ENCODE assay signal across 19 cellular contexts in genomic region chr22:44362249-44363040, GRCh38. TPM values are rescaled to one million over a fixed set of nuclear protein-coding genes. Genes with fewer than 3 reads are reported as not detected.
DNase-seq lines count a peak whose midpoint lies in the region; ATAC-seq and TF ChIP-seq lines count a peak whose summit lies in the region.
"Had no signal": no experiment of that assay in that cellular context is flagged by ENCODE, and none has a peak within 500 bp of the region (broad histone marks: within the 10 kb centered on the region; RNA-seq: fewer than 3 reads in every experiment).

No MANE protein-coding gene starts in this region.

- peak overlapping the region; percentile 65; the same call in 1 of the 2 replicates for H3K4me2 ChIP-seq in SK-N-SH
- no peak overlapping the region for H3K4me2 ChIP-seq in fibroblast of lung (ENCODE audit: extremely low read depth, insufficient read depth, low read length)

- TF ChIP-seq EP300 in SK-N-SH (IDR thresholded peaks at IDR 0.05; ENCODE audit: borderline replicate concordance in 1 of 2, low read depth in 1 of 2, low read length in 1 of 2) (no peak), upper lobe of left lung (IDR thresholded peaks at IDR 0.05) (no peak)

- H3K36me3 ChIP-seq in SK-N-SH (replicated peaks in 1 of 2; ENCODE audit: control insufficient read depth in 1 of 2, insufficient read depth in 2 of 2, low read length in 1 of 2) (no peaks in the 10 kb centered on the region), fibroblast of lung (ENCODE audit: control insufficient read depth, insufficient read depth, low read length) (no peaks in the 10 kb centered on the region), muscle layer of colon (ENCODE audit: insufficient read depth, low read length) (no peaks in the 10 kb centered on the region), uterus (no peaks in the 10 kb centered on the region), upper lobe of left lung (no peaks in the 10 kb centered on the region)
- H3K36me3 ChIP-seq: gastrocnemius medialis had no signal

- ATAC-seq in SK-N-SH treated with all-trans-retinoic acid at 6 μM for 48 hours (no peak), HG03521 (IDR thresholded peaks at IDR 0.05; ENCODE audit: unreplicated experiment) (no peak), upper lobe of left lung (ENCODE audit: low FRiP score in 2 of 2) (no peak)
- ATAC-seq: activated T-cell treated with anti-CD3 and anti-CD28 coated beads, Interleukin-2, amount 50 U/mL, for 72 hours; gastrocnemius medialis; stimulated activated naive B cell treated with anti-CD40 and anti-IgM and Interleukin-4, amounts not matched to agents 10 μg/mL and 1 μg/mL and 100 μg/mL, for 72 hours had no signal

- H2AFZ ChIP-seq in SK-N-SH (ENCODE audit: low read depth): no peak overlapping the region
- no peak overlapping the region for H2AFZ ChIP-seq in fibroblast of lung (ENCODE audit: low read length)

- POLR2A ChIA-PET in SK-N-SH (lab: Yijun Ruan, JAX): no interaction called here

- H3K9me2 ChIP-seq in SK-N-SH: no peaks in the 10 kb centered on the region

- H3K27ac ChIP-seq in SK-N-SH (ENCODE audit: low read depth in 2 of 2, low read length in 1 of 2) (peak overlapping the region in 1 of 2 experiments; percentile 91; a peak in 2 of 4 replicates), fibroblast of lung (ENCODE audit: insufficient read depth, low read length) (peak overlapping the region; percentile 99), muscle layer of colon (ENCODE audit: low read depth, low read length) (peak overlapping the region; percentile 79), uterus (peak overlapping the region; percentile 55 to 67), upper lobe of left lung (no peak overlapping the region)
- H3K27ac ChIP-seq: 22Rv1, gastrocnemius medialis had no signal

- H3K4me1 ChIP-seq in SK-N-SH (ENCODE audit: control insufficient read depth in 1 of 2, insufficient read depth in 2 of 2, low read depth in 1 of 2, low read length in 1 of 2): peaks cover 19 to 24% of the 10 kb centered on the region in 2 experiments; a peak in 1 of 4 replicates
- H3K4me1 ChIP-seq in fibroblast of lung (ENCODE audit: control insufficient read depth, extremely low read depth, insufficient read depth, low read length): peaks cover 38% of the 10 kb centered on the region
- H3K4me1 ChIP-seq in muscle layer of colon (ENCODE audit: insufficient read depth, low read length): peaks cover 72% of the 10 kb centered on the region
- H3K4me1 ChIP-seq in uterus: peaks cover 10 to 11% of the 10 kb centered on the region in 2 donors
- H3K4me1 ChIP-seq in upper lobe of left lung: peaks cover 0 to 20% (median 17%) of the 10 kb centered on the region in 4 donors

- no peak for TF ChIP-seq RAD21 in SK-N-SH (IDR thresholded peaks at IDR 0.05; ENCODE audit: low read length)

- peaks cover 10% of the 10 kb centered on the region for H3F3A ChIP-seq in SK-N-SH (replicated peaks; ENCODE audit: insufficient read depth)

- TF ChIP-seq CTCF in SK-N-SH (IDR thresholded peaks at IDR 0.05) (no peak), fibroblast of lung (conservative IDR thresholded peaks at IDR 0.05 in 1 of 2, IDR thresholded peaks at IDR 0.05 in 1 of 2; ENCODE audit: low read depth in 1 of 2, low read length in 2 of 2) (no peak), uterus (IDR thresholded peaks at IDR 0.05) (no peak), upper lobe of left lung (IDR thresholded peaks at IDR 0.05) (no peak)

- TF ChIP-seq POLR2A in uterus (IDR thresholded peaks at IDR 0.05): no peak
- no peak for TF ChIP-seq POLR2A in upper lobe of left lung (IDR thresholded peaks at IDR 0.05)

- 94% methylated on average over 6 of the region's 8 CpGs for WGBS in SK-N-SH (ENCODE audit: low lambda C conversion rate)
- WGBS in upper lobe of left lung, 2 donors: 87 to 88% methylated on average over 8 of the region's 8 CpGs

- CTCF ChIA-PET in SK-N-SH (lab: Yijun Ruan, JAX): interaction anchor here (0.6 kb wide), 1 partner anchor 36 kb away, joined by 3 read pairs; no protein-coding TSS in a partner anchor

- H3K4me3 ChIP-seq in SK-N-SH (ENCODE audit: low read depth in 2 of 2, low read length in 1 of 2) (no peak overlapping the region), fibroblast of lung (replicated peaks in 1 of 4; ENCODE audit: control extremely low read depth in 1 of 4, insufficient read depth in 1 of 4, low read depth in 3 of 4, low read length in 4 of 4) (no peak overlapping the region), muscle layer of colon (ENCODE audit: low read depth in 1 of 2, low read length in 2 of 2) (no peak overlapping the region), uterus (no peak overlapping the region), upper lobe of left lung (no peak overlapping the region)
- H3K4me3 ChIP-seq: gastrocnemius medialis had no signal

- H3K9ac ChIP-seq in SK-N-SH: peak overlapping the region; percentile 71; the same call in 1 of the 2 replicates
- H3K9ac ChIP-seq in fibroblast of lung (ENCODE audit: insufficient read depth, low read length): peak overlapping the region; percentile 82
- H3K9ac ChIP-seq in muscle layer of colon (ENCODE audit: low read length): no peak overlapping the region

- H3K79me2 ChIP-seq in SK-N-SH (ENCODE audit: insufficient read depth): no peaks in the 10 kb centered on the region
- H3K79me2 ChIP-seq in fibroblast of lung (ENCODE audit: control insufficient read depth, insufficient read depth, low read length): no peaks in the 10 kb centered on the region

- H4K20me1 ChIP-seq in SK-N-SH (ENCODE audit: insufficient read depth) (no peaks in the 10 kb centered on the region), fibroblast of lung (ENCODE audit: control insufficient read depth, extremely low read depth, insufficient read depth, low read length) (no peaks in the 10 kb centered on the region)

- H3K9me3 ChIP-seq in SK-N-SH (no peaks in the 10 kb centered on the region), fibroblast of lung (ENCODE audit: control insufficient read depth, insufficient read depth, low read depth, low read length) (no peaks in the 10 kb centered on the region), muscle layer of colon (ENCODE audit: low read length) (no peaks in the 10 kb centered on the region), uterus (no peaks in the 10 kb centered on the region), upper lobe of left lung (no peaks in the 10 kb centered on the region)
- H3K9me3 ChIP-seq: gastrocnemius medialis had no signal

- no peaks in the 10 kb centered on the region for H3K27me3 ChIP-seq in SK-N-SH (ENCODE audit: insufficient read depth)
- H3K27me3 ChIP-seq in fibroblast of lung (ENCODE audit: control insufficient read depth, insufficient read depth, low read length): no peaks in the 10 kb centered on the region
- H3K27me3 ChIP-seq in muscle layer of colon (ENCODE audit: control insufficient read depth in 1 of 2, insufficient read depth in 2 of 2, low read length in 2 of 2): no peaks in the 10 kb centered on the region
- no peaks in the 10 kb centered on the region for H3K27me3 ChIP-seq in uterus
- no peaks in the 10 kb centered on the region for H3K27me3 ChIP-seq in upper lobe of left lung
- H3K27me3 ChIP-seq: gastrocnemius medialis had no signal

- DNase-seq in SK-N-SH (no peak), fibroblast of lung (ENCODE audit: low read depth in 2 of 2) (peak in 1 of 2 donors; percentile 29), uterus (peak in 1 of 2 donors; percentile 9), H4 (ENCODE audit: low spot score) (no peak), upper lobe of left lung (no peak)
- DNase-seq: activated T-cell treated with anti-CD3 and anti-CD28 coated beads, Interleukin-2, amount 50 U/mL, for 72 hours; gastrocnemius medialis; GF-D8; NCI-H510A treated with DMSO at 0.1 percent for 48 hours; RPMI8226; stimulated activated CD4-positive, alpha-beta T cell treated with anti-CD3 and anti-CD28 coated beads, Interleukin-4, amount 100 ng/mL, for 24 hours; stimulated activated naive B cell treated with anti-CD40 and anti-IgM and Interleukin-4, amounts not matched to agents 10 μg/mL and 1 μg/mL and 100 μg/mL, for 72 hours; T-helper 9 cell had no signal

- intact Hi-C loops in uterus (cut with DNase I; ENCODE audit: low total_unique reads): no loop called here

TF ChIP-seq in SK-N-SH, 30 proteins besides CTCF, POLR2A, EP300 and RAD21 (continues in another document):
- TF ChIP-seq MXI1 (IDR thresholded peaks at IDR 0.05; ENCODE audit: low read depth, low read length) (no peak), JUND (IDR thresholded peaks at IDR 0.05) (no peak), SMC3 (IDR thresholded peaks at IDR 0.05; ENCODE audit: low read depth, low read length) (no peak), FOXM1 (IDR thresholded peaks at IDR 0.05; ENCODE audit: low read depth) (no peak), FOSL2 (IDR thresholded peaks at IDR 0.05; ENCODE audit: borderline replicate concordance, low read depth) (no peak), CHD2 (IDR thresholded peaks at IDR 0.05; ENCODE audit: low read length, partially characterized antibody) (no peak), ELF1 (IDR thresholded peaks at IDR 0.05) (no peak), GATA2 (CRISPR knock-in tag; IDR thresholded peaks at IDR 0.05) (no peak)

RNA-seq across cellular contexts. Expression of gene SHISAL1, which starts 49.7 kb away (rescaled TPM):
- polyA plus RNA-seq in SK-N-SH (2012; rRNA removed): 0.10 and 0.11 TPM in 2 replicates
- polyA plus RNA-seq in SK-N-SH (2012; cell fraction: cytosol; rRNA removed): 0.06 and 0.08 TPM in 2 replicates
- polyA plus RNA-seq in SK-N-SH (2012; cell fraction: nucleus; rRNA removed): 0.06 and 0.10 TPM in 2 replicates
- 2.1 and 3.5 TPM in 2 replicates for total RNA-seq in fibroblast of lung
- polyA plus RNA-seq in fibroblast of lung: 0.73 and 2.0 TPM in 2 replicates
- polyA plus RNA-seq in fibroblast of lung (2012): 0.54 and 1.7 TPM in 2 replicates
- 0.90 and 3.2 TPM in 2 replicates for polyA minus RNA-seq in fibroblast of lung (ENCODE audit: low replicate concordance)
- 10 to 100 TPM in 2 of 4 donors, 1 to 10 TPM in 2; 4.7 to 44.2 (median 22.9) TPM for total RNA-seq in uterus
- 7.0 and 8.2 TPM in 2 replicates for total RNA-seq in H4 (2014; rRNA removed; shearing (Covaris generic))
- 1 to 10 TPM in 1 of 6 donors, under 1 TPM in 4, not detected in 1; 0.11 to 1.0 (median 0.20) TPM for total RNA-seq in upper lobe of left lung
- total RNA-seq: activated T-cell treated with anti-CD3 and anti-CD28 coated beads, Interleukin-2, amount 50 U/mL, for 72 hours; CD8-positive, alpha-beta memory T cell; dermis blood vessel endothelial cell had no signal
- polyA plus RNA-seq: CD8-positive, alpha-beta memory T cell had no signal

Comparison
In these comparisons a context has a peak if more than half of its experiments do, and no peak if none do; other contexts are left out.
1. H3K27ac ChIP-seq: peak in fibroblast of lung (single experiment), muscle layer of colon (single experiment) and uterus (2 of 2); none in upper lobe of left lung (0 of 4).